In genomic region chr14:50083467-50084337, GRCh38 we compare ENCODE assay signal across 9 cellular contexts. TPM values are rescaled to one million over a fixed set of nuclear protein-coding genes. Genes with fewer than 3 reads are reported as not detected.
DNase-seq lines count a peak whose midpoint lies in the region; ATAC-seq and TF ChIP-seq lines count a peak whose summit lies in the region.
"Had no signal": no experiment of that assay in that cellular context is flagged by ENCODE, and none has a peak within 500 bp of the region (broad histone marks: within the 10 kb centered on the region; RNA-seq: fewer than 3 reads in every experiment).

No MANE protein-coding gene starts in this region.

- H3K4me3 ChIP-seq in skin epidermis (no peak overlapping the region), left ventricle myocardium inferior (no peak overlapping the region)

- peak overlapping the region in 20 of 21 experiments; percentile 63 to 99 (median 86) for H3K27ac ChIP-seq in skin epidermis
- H3K27ac ChIP-seq in left ventricle myocardium inferior (replicated peaks) = no peak overlapping the region
- H3K27ac ChIP-seq: neutrophil, VCaP had no signal

- H3K9me3 ChIP-seq in left ventricle myocardium inferior (replicated peaks) = no peaks in the 10 kb centered on the region
- H3K9me3 ChIP-seq: neutrophil had no signal

- H3K4me1 ChIP-seq in left ventricle myocardium inferior = no peaks in the 10 kb centered on the region

- no peaks in the 10 kb centered on the region for H3K36me3 ChIP-seq in left ventricle myocardium inferior

- ATAC-seq in GM21381 (IDR thresholded peaks at IDR 0.05; ENCODE audit: unreplicated experiment) = peak; percentile 25
- peak; percentile 20 for ATAC-seq in HG03565 (IDR thresholded peaks at IDR 0.05; ENCODE audit: unreplicated experiment)

- no peaks in the 10 kb centered on the region for H3K27me3 ChIP-seq in left ventricle myocardium inferior (ENCODE audit: low read depth)
- H3K27me3 ChIP-seq: neutrophil had no signal

- TF ChIP-seq CTCF in left ventricle myocardium inferior (IDR thresholded peaks at IDR 0.05; ENCODE audit: borderline replicate concordance) = no peak

- DNase-seq in activated gamma-delta T cell treated with Interleukin-2 at 50 U/mL for 16 hours (peak; percentile 28), DMS 273 (lab: John Stamatoyannopoulos, UW; ENCODE audit: unreplicated experiment) (no peak), left ventricle myocardium inferior (no peak), NCI-H146 treated with DMSO at 0.1 percent for 48 hours (lab: John Stamatoyannopoulos, UW; ENCODE audit: unreplicated experiment) (no peak)

- intact Hi-C loops in left ventricle myocardium inferior (cut with micrococcal nuclease) = no loop called here

RNA-seq across cellular contexts. Expression of gene VCPKMT, which starts 32.7 kb away (rescaled TPM):
- total RNA-seq in left ventricle myocardium inferior = 4.1 TPM
